In the genomic region with DNA sequence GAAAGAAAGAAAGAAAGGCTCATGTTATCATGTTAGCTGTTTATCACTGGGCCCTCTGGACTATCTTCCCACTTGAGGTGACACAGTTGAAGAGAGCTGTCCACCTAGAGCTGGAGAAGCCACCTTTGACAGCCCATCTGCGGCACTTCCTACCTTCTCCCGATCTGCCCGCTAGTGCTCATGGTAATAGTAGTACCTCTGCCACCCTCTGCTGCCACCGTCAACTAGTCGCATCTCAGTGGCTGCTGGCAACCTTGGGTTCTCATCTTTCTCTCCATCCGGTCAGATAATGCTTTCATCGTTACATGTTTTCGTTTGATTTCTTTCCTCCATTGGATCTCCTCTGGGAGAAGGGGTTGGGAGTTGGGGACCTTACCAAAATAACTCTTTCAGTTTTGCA, we compare ENCODE assay signal across 1 cellular context.
TF ChIP-seq lines count a peak whose summit lies in the region.

No MANE protein-coding gene starts in this region.

TF ChIP-seq in H1, 55 proteins besides CTCF, POLR2A, EP300 and RAD21 (continued from another document):
- TF ChIP-seq, protein P1, sequence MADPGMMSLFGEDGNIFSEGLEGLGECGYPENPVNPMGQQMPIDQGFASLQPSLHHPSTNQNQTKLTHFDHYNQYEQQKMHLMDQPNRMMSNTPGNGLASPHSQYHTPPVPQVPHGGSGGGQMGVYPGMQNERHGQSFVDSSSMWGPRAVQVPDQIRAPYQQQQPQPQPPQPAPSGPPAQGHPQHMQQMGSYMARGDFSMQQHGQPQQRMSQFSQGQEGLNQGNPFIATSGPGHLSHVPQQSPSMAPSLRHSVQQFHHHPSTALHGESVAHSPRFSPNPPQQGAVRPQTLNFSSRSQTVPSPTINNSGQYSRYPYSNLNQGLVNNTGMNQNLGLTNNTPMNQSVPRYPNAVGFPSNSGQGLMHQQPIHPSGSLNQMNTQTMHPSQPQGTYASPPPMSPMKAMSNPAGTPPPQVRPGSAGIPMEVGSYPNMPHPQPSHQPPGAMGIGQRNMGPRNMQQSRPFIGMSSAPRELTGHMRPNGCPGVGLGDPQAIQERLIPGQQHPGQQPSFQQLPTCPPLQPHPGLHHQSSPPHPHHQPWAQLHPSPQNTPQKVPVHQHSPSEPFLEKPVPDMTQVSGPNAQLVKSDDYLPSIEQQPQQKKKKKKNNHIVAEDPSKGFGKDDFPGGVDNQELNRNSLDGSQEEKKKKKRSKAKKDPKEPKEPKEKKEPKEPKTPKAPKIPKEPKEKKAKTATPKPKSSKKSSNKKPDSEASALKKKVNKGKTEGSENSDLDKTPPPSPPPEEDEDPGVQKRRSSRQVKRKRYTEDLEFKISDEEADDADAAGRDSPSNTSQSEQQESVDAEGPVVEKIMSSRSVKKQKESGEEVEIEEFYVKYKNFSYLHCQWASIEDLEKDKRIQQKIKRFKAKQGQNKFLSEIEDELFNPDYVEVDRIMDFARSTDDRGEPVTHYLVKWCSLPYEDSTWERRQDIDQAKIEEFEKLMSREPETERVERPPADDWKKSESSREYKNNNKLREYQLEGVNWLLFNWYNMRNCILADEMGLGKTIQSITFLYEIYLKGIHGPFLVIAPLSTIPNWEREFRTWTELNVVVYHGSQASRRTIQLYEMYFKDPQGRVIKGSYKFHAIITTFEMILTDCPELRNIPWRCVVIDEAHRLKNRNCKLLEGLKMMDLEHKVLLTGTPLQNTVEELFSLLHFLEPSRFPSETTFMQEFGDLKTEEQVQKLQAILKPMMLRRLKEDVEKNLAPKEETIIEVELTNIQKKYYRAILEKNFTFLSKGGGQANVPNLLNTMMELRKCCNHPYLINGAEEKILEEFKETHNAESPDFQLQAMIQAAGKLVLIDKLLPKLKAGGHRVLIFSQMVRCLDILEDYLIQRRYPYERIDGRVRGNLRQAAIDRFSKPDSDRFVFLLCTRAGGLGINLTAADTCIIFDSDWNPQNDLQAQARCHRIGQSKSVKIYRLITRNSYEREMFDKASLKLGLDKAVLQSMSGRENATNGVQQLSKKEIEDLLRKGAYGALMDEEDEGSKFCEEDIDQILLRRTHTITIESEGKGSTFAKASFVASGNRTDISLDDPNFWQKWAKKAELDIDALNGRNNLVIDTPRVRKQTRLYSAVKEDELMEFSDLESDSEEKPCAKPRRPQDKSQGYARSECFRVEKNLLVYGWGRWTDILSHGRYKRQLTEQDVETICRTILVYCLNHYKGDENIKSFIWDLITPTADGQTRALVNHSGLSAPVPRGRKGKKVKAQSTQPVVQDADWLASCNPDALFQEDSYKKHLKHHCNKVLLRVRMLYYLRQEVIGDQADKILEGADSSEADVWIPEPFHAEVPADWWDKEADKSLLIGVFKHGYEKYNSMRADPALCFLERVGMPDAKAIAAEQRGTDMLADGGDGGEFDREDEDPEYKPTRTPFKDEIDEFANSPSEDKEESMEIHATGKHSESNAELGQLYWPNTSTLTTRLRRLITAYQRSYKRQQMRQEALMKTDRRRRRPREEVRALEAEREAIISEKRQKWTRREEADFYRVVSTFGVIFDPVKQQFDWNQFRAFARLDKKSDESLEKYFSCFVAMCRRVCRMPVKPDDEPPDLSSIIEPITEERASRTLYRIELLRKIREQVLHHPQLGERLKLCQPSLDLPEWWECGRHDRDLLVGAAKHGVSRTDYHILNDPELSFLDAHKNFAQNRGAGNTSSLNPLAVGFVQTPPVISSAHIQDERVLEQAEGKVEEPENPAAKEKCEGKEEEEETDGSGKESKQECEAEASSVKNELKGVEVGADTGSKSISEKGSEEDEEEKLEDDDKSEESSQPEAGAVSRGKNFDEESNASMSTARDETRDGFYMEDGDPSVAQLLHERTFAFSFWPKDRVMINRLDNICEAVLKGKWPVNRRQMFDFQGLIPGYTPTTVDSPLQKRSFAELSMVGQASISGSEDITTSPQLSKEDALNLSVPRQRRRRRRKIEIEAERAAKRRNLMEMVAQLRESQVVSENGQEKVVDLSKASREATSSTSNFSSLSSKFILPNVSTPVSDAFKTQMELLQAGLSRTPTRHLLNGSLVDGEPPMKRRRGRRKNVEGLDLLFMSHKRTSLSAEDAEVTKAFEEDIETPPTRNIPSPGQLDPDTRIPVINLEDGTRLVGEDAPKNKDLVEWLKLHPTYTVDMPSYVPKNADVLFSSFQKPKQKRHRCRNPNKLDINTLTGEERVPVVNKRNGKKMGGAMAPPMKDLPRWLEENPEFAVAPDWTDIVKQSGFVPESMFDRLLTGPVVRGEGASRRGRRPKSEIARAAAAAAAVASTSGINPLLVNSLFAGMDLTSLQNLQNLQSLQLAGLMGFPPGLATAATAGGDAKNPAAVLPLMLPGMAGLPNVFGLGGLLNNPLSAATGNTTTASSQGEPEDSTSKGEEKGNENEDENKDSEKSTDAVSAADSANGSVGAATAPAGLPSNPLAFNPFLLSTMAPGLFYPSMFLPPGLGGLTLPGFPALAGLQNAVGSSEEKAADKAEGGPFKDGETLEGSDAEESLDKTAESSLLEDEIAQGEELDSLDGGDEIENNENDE (IDR thresholded peaks at IDR 0.05; ENCODE audit: insufficient replicate concordance, low read length): no peak
- TF ChIP-seq SIRT6 (IDR thresholded peaks at IDR 0.05; ENCODE audit: low read length) (no peak), CEBPB (IDR thresholded peaks at IDR 0.05; ENCODE audit: low read depth, low read length) (no peak), SRF (IDR thresholded peaks at IDR 0.05; ENCODE audit: low read depth, low read length) (no peak), TAF1 (IDR thresholded peaks at IDR 0.05; ENCODE audit: low read depth, low read length) (no peak), BACH1 (IDR thresholded peaks at IDR 0.05; ENCODE audit: low read length) (no peak), HDAC6 (IDR thresholded peaks at IDR 0.05; ENCODE audit: low read depth, low read length) (no peak), EGR1 (IDR thresholded peaks at IDR 0.05; ENCODE audit: borderline replicate concordance, low read depth, low read length) (no peak)
